ENCODE assay signal across 1 cellular context in the genomic region with DNA sequence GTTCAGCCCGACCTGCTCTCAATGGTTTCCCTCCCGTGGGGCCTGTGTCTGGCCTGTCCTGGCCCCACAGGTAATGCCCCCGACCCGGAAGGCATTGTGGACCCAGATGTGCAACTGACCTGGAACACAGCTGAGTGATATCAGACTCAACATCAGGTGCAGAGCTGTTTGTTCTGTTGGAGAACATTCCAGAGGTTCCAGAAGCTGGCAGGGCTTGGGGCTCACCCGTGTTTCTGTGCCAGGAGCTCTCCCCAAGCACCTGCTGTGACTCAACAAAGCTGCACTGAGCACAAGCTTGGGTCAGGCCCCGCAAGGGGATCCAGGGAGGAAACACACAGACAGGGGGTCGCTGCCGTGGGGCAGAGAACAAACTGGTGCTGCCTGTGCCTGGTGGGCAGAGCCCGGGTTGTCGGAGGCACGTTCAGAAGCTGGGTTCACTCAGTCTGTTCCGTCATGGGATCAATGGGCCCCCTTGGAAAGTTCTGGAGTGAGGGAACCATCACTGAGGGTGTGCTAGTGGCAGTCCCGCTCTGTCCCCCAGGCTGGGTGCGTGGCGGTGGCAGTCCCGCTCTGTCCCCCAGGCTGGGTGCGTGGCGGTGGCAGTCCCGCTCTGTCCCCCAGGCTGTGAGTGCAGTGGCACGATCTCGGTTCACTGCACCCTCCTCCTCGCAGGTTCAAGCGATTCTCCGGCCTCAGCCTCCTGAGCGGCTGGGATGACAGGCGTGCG.
TF ChIP-seq lines count a peak whose summit lies in the region.

No MANE protein-coding gene starts in this region.

TF ChIP-seq in SK-N-SH treated with all-trans-retinoic acid at 6 μM for 48 hours, 23 proteins besides CTCF, POLR2A, EP300 and RAD21:
- TF ChIP-seq ZNF70 (CRISPR knock-in tag; IDR thresholded peaks at IDR 0.05) = no peak
- no peak for TF ChIP-seq PPARA (CRISPR knock-in tag; IDR thresholded peaks at IDR 0.05; ENCODE audit: borderline replicate concordance)
- no peak for TF ChIP-seq PATZ1 (CRISPR knock-in tag; IDR thresholded peaks at IDR 0.05; ENCODE audit: borderline replicate concordance)
- no peak for TF ChIP-seq ZFP30 (CRISPR knock-in tag; IDR thresholded peaks at IDR 0.05)
- no peak for TF ChIP-seq POU6F1 (CRISPR knock-in tag; IDR thresholded peaks at IDR 0.05; ENCODE audit: borderline replicate concordance, low read depth)
- TF ChIP-seq ZNF8 (CRISPR knock-in tag; IDR thresholded peaks at IDR 0.05) = no peak
- no peak for TF ChIP-seq CSRNP3 (CRISPR knock-in tag; IDR thresholded peaks at IDR 0.05)
- TF ChIP-seq TOX (CRISPR knock-in tag; IDR thresholded peaks at IDR 0.05; ENCODE audit: borderline replicate concordance) = no peak
- TF ChIP-seq ESRRG (CRISPR knock-in tag; IDR thresholded peaks at IDR 0.05) = no peak
- TF ChIP-seq, protein P1, sequence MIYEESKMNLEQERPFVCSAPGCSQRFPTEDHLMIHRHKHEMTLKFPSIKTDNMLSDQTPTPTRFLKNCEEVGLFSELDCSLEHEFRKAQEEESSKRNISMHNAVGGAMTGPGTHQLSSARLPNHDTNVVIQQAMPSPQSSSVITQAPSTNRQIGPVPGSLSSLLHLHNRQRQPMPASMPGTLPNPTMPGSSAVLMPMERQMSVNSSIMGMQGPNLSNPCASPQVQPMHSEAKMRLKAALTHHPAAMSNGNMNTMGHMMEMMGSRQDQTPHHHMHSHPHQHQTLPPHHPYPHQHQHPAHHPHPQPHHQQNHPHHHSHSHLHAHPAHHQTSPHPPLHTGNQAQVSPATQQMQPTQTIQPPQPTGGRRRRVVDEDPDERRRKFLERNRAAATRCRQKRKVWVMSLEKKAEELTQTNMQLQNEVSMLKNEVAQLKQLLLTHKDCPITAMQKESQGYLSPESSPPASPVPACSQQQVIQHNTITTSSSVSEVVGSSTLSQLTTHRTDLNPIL (CRISPR knock-in tag; IDR thresholded peaks at IDR 0.05; ENCODE audit: low read depth) = no peak
- no peak for TF ChIP-seq TSHZ2 (CRISPR knock-in tag; IDR thresholded peaks at IDR 0.05)
- no peak for TF ChIP-seq ARNTL (CRISPR knock-in tag; IDR thresholded peaks at IDR 0.05; ENCODE audit: borderline replicate concordance, low read depth)
- TF ChIP-seq BACH2 (CRISPR knock-in tag; IDR thresholded peaks at IDR 0.05; ENCODE audit: borderline replicate concordance) = no peak
- no peak for TF ChIP-seq ZC3H10 (CRISPR knock-in tag; IDR thresholded peaks at IDR 0.05)
- no peak for TF ChIP-seq CSDC2 (CRISPR knock-in tag; IDR thresholded peaks at IDR 0.05)
- no peak for TF ChIP-seq ZNF565 (CRISPR knock-in tag; conservative IDR thresholded peaks at IDR 0.05; ENCODE audit: low read depth)
- no peak for TF ChIP-seq OSR1 (CRISPR knock-in tag; IDR thresholded peaks at IDR 0.05)
- no peak for TF ChIP-seq RARB (CRISPR knock-in tag; IDR thresholded peaks at IDR 0.05)
